ENCODE assay signal across 8 cellular contexts in genomic region chr2:64831977-64832328, GRCh38.
DNase-seq lines count a peak whose midpoint lies in the region; ATAC-seq and TF ChIP-seq lines count a peak whose summit lies in the region.
"Had no signal": no experiment of that assay in that cellular context is flagged by ENCODE, and none has a peak within 500 bp of the region (broad histone marks: within the 10 kb centered on the region; RNA-seq: fewer than 3 reads in every experiment).

No MANE protein-coding gene starts in this region.

- H4K20me1 ChIP-seq in PC-9 (ENCODE audit: insufficient read depth) (no peaks in the 10 kb centered on the region), smooth muscle cell (ENCODE audit: low read depth) (no peaks in the 10 kb centered on the region)

- BruUV-seq in PC-9 (replicated peaks; lab: Mats Ljungman, UMichigan) = TSS peak; percentile 98

- H3K4me3 ChIP-seq in PC-9 (no peak overlapping the region), smooth muscle cell (no peak overlapping the region)
- H3K4me3 ChIP-seq: prostate gland had no signal

- POLR2A ChIA-PET in PC-9 (lab: Charles Lee; ENCODE audit: unreplicated experiment) = interaction anchor here (0.7 kb wide), 1 partner anchor 238 kb away, joined by 3 read pairs; no protein-coding TSS in a partner anchor

- H2AFZ ChIP-seq in PC-9 = no peak overlapping the region; the same call in 1 of the 2 replicates
- no peak overlapping the region for H2AFZ ChIP-seq in smooth muscle cell (ENCODE audit: low read depth)

- H3K27ac ChIP-seq in PC-9 (peak overlapping the region; percentile 83), epithelial cell of prostate (peak overlapping the region; percentile 78), smooth muscle cell (ENCODE audit: low read depth) (peak overlapping the region; percentile 74)
- H3K27ac ChIP-seq: prostate gland had no signal

- H3K79me2 ChIP-seq in PC-9 (ENCODE audit: low read depth) (no peaks in the 10 kb centered on the region), smooth muscle cell (ENCODE audit: low read depth) (no peaks in the 10 kb centered on the region)

- CTCF ChIA-PET in PC-9 (lab: Charles Lee) = interaction anchor here (0.7 to 1.8 kb wide), 6 partner anchors 27 to 245 kb away, joined by 3 to 7 read pairs (median 4); partner anchors contain the start of gene SERTAD2

- H3K27me3 ChIP-seq in PC-9 (ENCODE audit: insufficient read depth, low read depth) = no peaks in the 10 kb centered on the region
- H3K27me3 ChIP-seq in smooth muscle cell (ENCODE audit: low read depth) = no peaks in the 10 kb centered on the region

- H3K9me3 ChIP-seq in PC-9 (ENCODE audit: insufficient read depth, low read depth) (no peaks in the 10 kb centered on the region), smooth muscle cell (replicated peaks; ENCODE audit: low read depth) (no peaks in the 10 kb centered on the region)
- H3K9me3 ChIP-seq: prostate gland had no signal

- no peak for DNase-seq in PC-9
- DNase-seq in epithelial cell of prostate (ENCODE audit: low read depth, low spot score) = no peak
- no peak for DNase-seq in smooth muscle cell (lab: John Stamatoyannopoulos, UW; ENCODE audit: unreplicated experiment)
- no peak for DNase-seq in GM19238 (ENCODE audit: insufficient read length, low spot score)
- no peak for DNase-seq in GM03348 (ENCODE audit: low spot score)
- DNase-seq in stimulated activated naive CD4-positive, alpha-beta T cell treated with Interleukin-2 at 50 U/mL for 16 hours (lab: John Stamatoyannopoulos, UW) = no peak

- H3K4me1 ChIP-seq in PC-9 (replicated peaks; ENCODE audit: insufficient read depth) = peaks cover 59% of the 10 kb centered on the region
- peaks cover 12% of the 10 kb centered on the region for H3K4me1 ChIP-seq in smooth muscle cell (ENCODE audit: low read depth)
- H3K4me1 ChIP-seq: prostate gland had no signal

- H3K36me3 ChIP-seq in PC-9 (ENCODE audit: low read depth) = no peaks in the 10 kb centered on the region
- no peaks in the 10 kb centered on the region for H3K36me3 ChIP-seq in smooth muscle cell (ENCODE audit: low read depth)
- H3K36me3 ChIP-seq: prostate gland had no signal

- peaks cover 38% of the 10 kb centered on the region for H3F3A ChIP-seq in PC-9 (ENCODE audit: insufficient read depth, low read depth)
- no peaks in the 10 kb centered on the region for H3F3A ChIP-seq in smooth muscle cell (ENCODE audit: low read depth)

- no peaks in the 10 kb centered on the region for H3K9me2 ChIP-seq in PC-9 (ENCODE audit: insufficient read depth)

- TF ChIP-seq CTCF in PC-9 (conservative IDR thresholded peaks at IDR 0.05) = peak; percentile 57; the same call in 1 of the 2 replicates
- no peak for TF ChIP-seq CTCF in smooth muscle cell (IDR thresholded peaks at IDR 0.05; ENCODE audit: borderline replicate concordance, insufficient read depth, poor library complexity, severe bottlenecking)

- intact Hi-C loops in PC-9 (cut with micrococcal nuclease; ENCODE audit: unreplicated experiment) = loop anchor here (1.0 to 10.0 kb wide), 10 partner anchors 27 to 557 kb away; no protein-coding TSS in a partner anchor

- no peak overlapping the region for H3K9ac ChIP-seq in smooth muscle cell (ENCODE audit: low read depth)

- peak; percentile 3 for ATAC-seq in GM19035 (IDR thresholded peaks at IDR 0.05; ENCODE audit: unreplicated experiment)

- H3K4me2 ChIP-seq in PC-9 = peak overlapping the region; percentile 66
- no peak overlapping the region for H3K4me2 ChIP-seq in smooth muscle cell

- 86% methylated on average over 6 of the region's 6 CpGs for WGBS in smooth muscle cell (ENCODE audit: low lambda C conversion rate)
